29 cellular contexts compared by ENCODE assay signal in the genomic region with DNA sequence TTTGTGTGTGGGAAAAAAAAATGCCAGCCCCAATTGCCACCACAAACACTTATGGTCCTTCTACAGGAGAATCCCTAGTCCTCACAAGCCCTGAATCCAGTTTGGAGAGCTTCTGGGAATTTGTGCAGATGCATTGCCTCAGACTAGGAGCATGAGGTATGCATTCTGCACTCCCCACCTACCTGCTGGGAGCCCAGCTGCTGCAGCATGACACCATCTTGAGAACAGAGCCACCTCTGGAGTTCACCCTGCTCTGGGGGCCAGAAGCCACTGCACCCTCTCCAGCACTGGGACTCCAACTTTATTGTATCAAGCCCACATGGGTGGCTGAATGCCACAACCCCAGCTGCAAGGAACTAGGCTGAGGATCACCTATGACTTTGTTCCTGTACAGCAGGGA.
"Had no signal": no experiment of that assay in that cellular context is flagged by ENCODE, and none has a peak within 500 bp of the region (broad histone marks: within the 10 kb centered on the region; RNA-seq: fewer than 3 reads in every experiment).

No MANE protein-coding gene starts in this region.

- ATAC-seq: activated CD4-positive, alpha-beta T cell treated with anti-CD3 and anti-CD28 coated beads for 36 hours; activated naive CD4-positive, alpha-beta T cell treated with anti-CD3 and anti-CD28 coated beads, Interleukin-2, amount 50 U/mL, for 72 hours; activated T-cell treated with anti-CD3 and anti-CD28 coated beads, Interleukin-2, amount 50 U/mL, for 72 hours; effector memory CD8-positive, alpha-beta T cell; esophagus mucosa; left lobe of liver; sciatic nerve; stimulated activated naive B cell treated with anti-CD40 and anti-IgM and Interleukin-4, amounts not matched to agents 10 μg/mL and 1 μg/mL and 100 μg/mL, for 72 hours had no signal

- DNase-seq: activated CD4-positive, alpha-beta T cell treated with anti-CD3 and anti-CD28 coated beads for 36 hours; activated CD4-positive, alpha-beta T cell treated with anti-CD3 and anti-CD28 coated beads, Interleukin-2, amount 50 U/mL, for 4 hours; activated CD4-positive, CD25-positive, alpha-beta regulatory T cell; activated naive CD4-positive, alpha-beta T cell; activated T-cell treated with anti-CD3 and anti-CD28 coated beads for 4 hours; activated T-cell treated with anti-CD3 and anti-CD28 coated beads, Interleukin-2, amount 50 U/mL, for 72 hours; anterior cingulate cortex; dorsolateral prefrontal cortex; effector memory CD8-positive, alpha-beta T cell; foreskin fibroblast; head of caudate nucleus; kidney glomerular epithelial cell; retina; stimulated activated CD4-positive, alpha-beta T cell treated with anti-CD3 and anti-CD28 coated beads, Interleukin-4, amount 100 ng/mL, for 4 hours; stimulated activated CD8-positive, alpha-beta memory T cell treated with anti-CD3 and anti-CD28 coated beads, Interleukin-4, amount 100 ng/mL, for 48 hours; stimulated activated naive B cell treated with anti-CD40 and anti-IgM and Interleukin-4, amounts not matched to agents 10 μg/mL and 1 μg/mL and 100 μg/mL, for 72 hours; stomach; thyroid gland; upper lobe of left lung had no signal

- H3K36me3 ChIP-seq: cardiac muscle cell, prostate gland, stomach, thyroid gland, upper lobe of left lung had no signal

- H3K27ac Mint-ChIP-seq: activated CD4-positive, alpha-beta T cell treated with anti-CD3 and anti-CD28 coated beads for 36 hours; activated naive CD4-positive, alpha-beta T cell treated with anti-CD3 and anti-CD28 coated beads, Interleukin-2, amount 50 U/mL, for 72 hours; activated T-cell treated with anti-CD3 and anti-CD28 coated beads, Interleukin-2, amount 50 U/mL, for 72 hours; effector memory CD8-positive, alpha-beta T cell; nephron; stimulated activated naive B cell treated with anti-CD40 and anti-IgM and Interleukin-4, amounts not matched to agents 10 μg/mL and 1 μg/mL and 100 μg/mL, for 72 hours had no signal

- H3K4me3 Mint-ChIP-seq: activated CD4-positive, alpha-beta T cell treated with anti-CD3 and anti-CD28 coated beads for 36 hours; activated T-cell treated with anti-CD3 and anti-CD28 coated beads, Interleukin-2, amount 50 U/mL, for 72 hours; effector memory CD8-positive, alpha-beta T cell; nephron; stimulated activated naive B cell treated with anti-CD40 and anti-IgM and Interleukin-4, amounts not matched to agents 10 μg/mL and 1 μg/mL and 100 μg/mL, for 72 hours had no signal

- H3K4me1 Mint-ChIP-seq: activated CD4-positive, alpha-beta T cell treated with anti-CD3 and anti-CD28 coated beads for 36 hours; nephron; stimulated activated naive B cell treated with anti-CD40 and anti-IgM and Interleukin-4, amounts not matched to agents 10 μg/mL and 1 μg/mL and 100 μg/mL, for 72 hours had no signal

- H3K27me3 ChIP-seq: cardiac muscle cell, dorsolateral prefrontal cortex, stomach, thyroid gland, upper lobe of left lung had no signal

- H3K27ac ChIP-seq: cardiac muscle cell, coronary artery, dorsolateral prefrontal cortex, prostate gland, skin epidermis, stomach, thyroid gland, upper lobe of left lung had no signal

- H3K9me3 ChIP-seq: prostate gland, thyroid gland had no signal

- H3K36me3 Mint-ChIP-seq: stimulated activated naive B cell treated with anti-CD40 and anti-IgM and Interleukin-4, amounts not matched to agents 10 μg/mL and 1 μg/mL and 100 μg/mL, for 72 hours had no signal

- H3K4me3 ChIP-seq: cardiac muscle cell, coronary artery, dorsolateral prefrontal cortex, lung, prostate gland, skin epidermis, stomach, thyroid gland, upper lobe of left lung had no signal

- H3K4me1 ChIP-seq: prostate gland, stomach, thyroid gland had no signal
